In the genomic region with DNA sequence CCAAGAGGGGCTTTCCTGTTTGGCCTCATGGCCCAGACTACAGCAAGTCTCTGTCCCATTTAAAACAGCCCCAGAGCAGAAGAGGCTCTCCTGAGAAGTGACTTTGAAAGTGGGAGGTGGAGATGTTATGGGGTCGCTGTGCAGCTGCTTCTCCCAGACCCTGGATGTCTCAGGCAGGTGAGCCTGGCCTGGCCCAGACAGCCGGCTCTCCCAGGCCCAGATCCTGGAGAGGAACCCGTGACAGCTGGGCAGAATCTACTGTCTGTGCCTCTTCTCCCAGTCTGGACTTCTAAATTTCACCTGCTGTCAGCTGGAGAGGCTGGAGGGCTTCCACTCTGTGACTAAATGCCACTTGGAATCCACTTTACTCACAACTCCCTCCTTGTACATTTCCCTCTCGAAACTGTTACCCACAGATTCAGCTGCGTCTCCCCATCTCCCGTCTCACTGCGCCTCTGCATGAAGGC, we compare ENCODE assay signal across 8 cellular contexts. TPM values are rescaled to one million over a fixed set of nuclear protein-coding genes. Genes with fewer than 3 reads are reported as not detected.
DNase-seq lines count a peak whose midpoint lies in the region; ATAC-seq and TF ChIP-seq lines count a peak whose summit lies in the region.

No MANE protein-coding gene starts in this region.

- H3K9me2 ChIP-seq in OCI-LY1 (ENCODE audit: low read depth, low read length): no peaks in the 10 kb centered on the region

- H3K4me3 ChIP-seq in GM06990 (replicated peaks; ENCODE audit: low read depth, low read length) (peak overlapping the region; percentile 56), OCI-LY1 (ENCODE audit: low read depth, low read length, poor library complexity, severe bottlenecking) (peak overlapping the region; percentile 45)

- H3K79me2 ChIP-seq in OCI-LY1 (ENCODE audit: insufficient read depth, low read length): no peaks in the 10 kb centered on the region

- H2AFZ ChIP-seq in OCI-LY1 (ENCODE audit: low read length): no peak overlapping the region

- H3K27ac Mint-ChIP-seq in endothelial cell (ENCODE audit: unreplicated experiment): peak overlapping the region; percentile 77

- H3K27ac ChIP-seq in OCI-LY1 (ENCODE audit: low read depth, low read length, poor library complexity, severe bottlenecking): peak overlapping the region; percentile 91

- peak; percentile 2 for ATAC-seq in sciatic nerve
- ATAC-seq in GM21576 (IDR thresholded peaks at IDR 0.05; ENCODE audit: unreplicated experiment): no peak
- ATAC-seq in HG03108 (IDR thresholded peaks at IDR 0.05; ENCODE audit: unreplicated experiment): no peak

- H3K9me3 ChIP-seq in OCI-LY1 (ENCODE audit: low read length): no peaks in the 10 kb centered on the region

- intact Hi-C loops in sciatic nerve (cut with DNase I): no loop called here

- no peak for TF ChIP-seq CTCF in GM06990 (IDR thresholded peaks at IDR 0.05; ENCODE audit: insufficient read depth, low read length, poor library complexity, severe bottlenecking)
- no peak for TF ChIP-seq CTCF in OCI-LY1 (IDR thresholded peaks at IDR 0.05; ENCODE audit: low read length)
- TF ChIP-seq CTCF in endothelial cell (IDR thresholded peaks at IDR 0.05; ENCODE audit: unreplicated experiment): no peak

- peaks cover 6% of the 10 kb centered on the region for H3K36me3 ChIP-seq in GM06990 (ENCODE audit: control insufficient read depth, insufficient read depth, low read length)
- H3K36me3 ChIP-seq in OCI-LY1 (ENCODE audit: insufficient read depth, low read length): no peaks in the 10 kb centered on the region

- peak overlapping the region; percentile 62 for H3K4me3 Mint-ChIP-seq in endothelial cell (ENCODE audit: unreplicated experiment)

- peak; percentile 59 for DNase-seq in GM06990 (ENCODE audit: extremely low read depth, insufficient read length)
- no peak for DNase-seq in endothelial cell (ENCODE audit: low spot score)
- no peak for DNase-seq in sciatic nerve (ENCODE audit: low spot score)
- DNase-seq in NCI-H82 (lab: John Stamatoyannopoulos, UW): no peak
- no peak for DNase-seq in foreskin melanocyte

- peak overlapping the region; percentile 67 for H3K9ac ChIP-seq in OCI-LY1 (ENCODE audit: low read length)

- H3K4me1 Mint-ChIP-seq in endothelial cell (ENCODE audit: unreplicated experiment): peaks cover 20% of the 10 kb centered on the region

- no peaks in the 10 kb centered on the region for H3K9me3 Mint-ChIP-seq in endothelial cell (ENCODE audit: unreplicated experiment)

- peaks cover 7% of the 10 kb centered on the region for H3K27me3 Mint-ChIP-seq in endothelial cell (ENCODE audit: unreplicated experiment)

- H3K27me3 ChIP-seq in GM06990 (replicated peaks; ENCODE audit: control insufficient read depth, insufficient read depth, low read length) (no peaks in the 10 kb centered on the region), OCI-LY1 (ENCODE audit: insufficient read depth, low read length) (no peaks in the 10 kb centered on the region)

- H4K20me1 ChIP-seq in OCI-LY1 (ENCODE audit: insufficient read depth, low read length): no peaks in the 10 kb centered on the region

- peaks cover 10% of the 10 kb centered on the region for H3K36me3 Mint-ChIP-seq in endothelial cell (ENCODE audit: low read depth, unreplicated experiment)

- peaks cover 53% of the 10 kb centered on the region for H3K4me1 ChIP-seq in OCI-LY1 (ENCODE audit: insufficient read depth, low read length, severe bottlenecking)

- peak overlapping the region; percentile 58 for H3K4me2 ChIP-seq in OCI-LY1 (ENCODE audit: low read length)

- peaks cover 3% of the 10 kb centered on the region; the same call in 1 of the 2 replicates for H3F3A ChIP-seq in OCI-LY1 (ENCODE audit: insufficient read depth, low read length)

RNA-seq across cellular contexts. Expression of a gene that starts 20.5 kb away (rescaled TPM):
- total RNA-seq in endothelial cell (ENCODE audit: unreplicated experiment) (73.4 TPM), sciatic nerve (4.2 TPM)

RNA-seq across cellular contexts. Expression of a gene that starts 33.8 kb away (rescaled TPM):
- total RNA-seq in endothelial cell (ENCODE audit: unreplicated experiment) (4.9 TPM), sciatic nerve (8.6 TPM)

Comparison
In these comparisons a context has a peak if more than half of its experiments do, and no peak if none do; other contexts are left out.
1. RNA of a gene that starts 20.5 kb away (total RNA-seq): 73.4 TPM in endothelial cell (single experiment); 4.2 TPM in sciatic nerve (single experiment); every median in the first group is over 10 times any median in the second.